ENCODE assay signal across 15 cellular contexts in the genomic region with DNA sequence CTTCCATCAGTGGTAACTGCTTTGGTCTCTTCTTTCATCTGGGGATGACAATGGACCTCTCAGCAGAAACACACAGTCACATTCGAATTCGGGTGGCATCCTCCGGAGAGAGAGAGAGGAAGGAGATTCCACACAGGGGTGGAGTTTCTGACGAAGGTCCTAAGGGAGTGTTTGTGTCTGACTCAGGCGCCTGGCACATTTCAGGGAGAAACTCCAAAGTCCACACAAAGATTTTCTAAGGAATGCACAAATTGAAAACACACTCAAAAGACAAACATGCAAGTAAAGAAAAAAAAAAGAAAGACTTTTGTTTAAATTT. TPM values are rescaled to one million over a fixed set of nuclear protein-coding genes. Genes with fewer than 3 reads are reported as not detected.
DNase-seq lines count a peak whose midpoint lies in the region; ATAC-seq and TF ChIP-seq lines count a peak whose summit lies in the region.
"Had no signal": no experiment of that assay in that cellular context is flagged by ENCODE, and none has a peak within 500 bp of the region (broad histone marks: within the 10 kb centered on the region; RNA-seq: fewer than 3 reads in every experiment).

No MANE protein-coding gene starts in this region.

- no peaks in the 10 kb centered on the region for H3K27me3 ChIP-seq in RWPE2 (ENCODE audit: insufficient read depth, poor library complexity, severe bottlenecking)

- no peaks in the 10 kb centered on the region for H3K27me3 Mint-ChIP-seq in Calu3 (ENCODE audit: unreplicated experiment)

- TF ChIP-seq CTCF in Calu3 (IDR thresholded peaks at IDR 0.05; ENCODE audit: unreplicated experiment): no peak
- TF ChIP-seq CTCF in RWPE2 (IDR thresholded peaks at IDR 0.05; ENCODE audit: poor library complexity, severe bottlenecking): no peak

- peak overlapping the region; percentile 90 for H3K27ac ChIP-seq in RWPE2 (ENCODE audit: poor library complexity, severe bottlenecking)
- H3K27ac ChIP-seq: heart left ventricle had no signal

- peaks cover 78% of the 10 kb centered on the region for H3K36me3 Mint-ChIP-seq in Calu3 (ENCODE audit: insufficient read depth, unreplicated experiment)
- H3K36me3 Mint-ChIP-seq: natural killer cell had no signal

- CTCF ChIA-PET in Calu3 (lab: Charles Lee): no interaction called here

- peak overlapping the region; percentile 92 for H3K27ac Mint-ChIP-seq in Calu3 (ENCODE audit: unreplicated experiment)
- H3K27ac Mint-ChIP-seq: activated CD4-positive, alpha-beta T cell treated with anti-CD3 and anti-CD28 coated beads, Interleukin-2, amount 10 ng/mL, durations not matched to agents 7 days and 5 days; natural killer cell had no signal

- peaks cover 36% of the 10 kb centered on the region for H3K36me3 ChIP-seq in RWPE2 (ENCODE audit: low read depth)
- H3K36me3 ChIP-seq: HAP-1 had no signal

- ATAC-seq in RWPE2 (ENCODE audit: low read depth): peak; percentile 76
- no peak for ATAC-seq in HG03520 (IDR thresholded peaks at IDR 0.05; ENCODE audit: unreplicated experiment)
- ATAC-seq in HG03039 (IDR thresholded peaks at IDR 0.05; ENCODE audit: unreplicated experiment): no peak
- ATAC-seq: natural killer cell had no signal

- no TSS peak for BruUV-seq in Calu3 (replicated peaks; lab: Mats Ljungman, UMichigan)

- peak overlapping the region; percentile 81 for H3K4me3 Mint-ChIP-seq in Calu3 (ENCODE audit: low read depth, unreplicated experiment)
- H3K4me3 Mint-ChIP-seq: activated CD4-positive, alpha-beta T cell treated with anti-CD3 and anti-CD28 coated beads, Interleukin-2, amount 10 ng/mL, durations not matched to agents 7 days and 5 days; natural killer cell had no signal

- peaks cover 24% of the 10 kb centered on the region for H3K4me1 ChIP-seq in RWPE2 (ENCODE audit: insufficient read depth, poor library complexity, severe bottlenecking)
- H3K4me1 ChIP-seq: HAP-1 had no signal

- peaks cover 56% of the 10 kb centered on the region for H3K4me1 Mint-ChIP-seq in Calu3 (ENCODE audit: low read depth, unreplicated experiment)
- H3K4me1 Mint-ChIP-seq: activated CD4-positive, alpha-beta T cell treated with anti-CD3 and anti-CD28 coated beads, Interleukin-2, amount 10 ng/mL, durations not matched to agents 7 days and 5 days; natural killer cell had no signal

- H3K9me3 ChIP-seq in RWPE2 (ENCODE audit: severe bottlenecking): no peaks in the 10 kb centered on the region
- H3K9me3 ChIP-seq: HAP-1, heart left ventricle had no signal

- H3K9me3 Mint-ChIP-seq in Calu3 (ENCODE audit: low read depth, unreplicated experiment): no peaks in the 10 kb centered on the region
- H3K9me3 Mint-ChIP-seq: activated CD4-positive, alpha-beta T cell treated with anti-CD3 and anti-CD28 coated beads, Interleukin-2, amount 10 ng/mL, durations not matched to agents 7 days and 5 days; natural killer cell had no signal

- intact Hi-C loops in Calu3 (cut with micrococcal nuclease; ENCODE audit: unreplicated experiment): no loop called here

- no peak overlapping the region for H3K4me3 ChIP-seq in RWPE2 (ENCODE audit: severe bottlenecking)
- no peak overlapping the region for H3K4me3 ChIP-seq in skeletal muscle cell (ENCODE audit: low read depth, low read length)
- H3K4me3 ChIP-seq: HAP-1 had no signal

- DNase-seq in Calu3 (peak; percentile 50), RWPE2 (ENCODE audit: low spot score) (peak; percentile 67), fibroblast of gingiva (ENCODE audit: low read depth) (peak; percentile 94), skeletal muscle cell (ENCODE audit: low read depth) (peak; percentile 57), OCI-M2 (lab: John Stamatoyannopoulos, UW; ENCODE audit: unreplicated experiment) (no peak), HuH-7.5 (ENCODE audit: low spot score) (no peak)
- DNase-seq: activated CD4-positive, alpha-beta T cell treated with anti-CD3 and anti-CD28 coated beads, Interleukin-2, amount 10 ng/mL, durations not matched to agents 7 days and 5 days; DMS153; heart left ventricle; natural killer cell; NCI-H2171 treated with DMSO at 0.1 percent for 48 hours had no signal

RNA-seq across cellular contexts. Expression of a gene that starts 6.1 kb away (rescaled TPM):
- 24.7 and 40.6 TPM in 2 replicates for total RNA-seq in Calu3 (2022)
- total RNA-seq: SK-MEL-5 had no signal

Comparison
In these comparisons a context has a peak if more than half of its experiments do, and no peak if none do; other contexts are left out.
1. DNase-seq: peak in Calu3 (single experiment), RWPE2 (single experiment), fibroblast of gingiva (single experiment) and skeletal muscle cell (single experiment); none in OCI-M2 (single experiment) and HuH-7.5 (single experiment).